ENCODE assay signal across 35 cellular contexts in the genomic region with DNA sequence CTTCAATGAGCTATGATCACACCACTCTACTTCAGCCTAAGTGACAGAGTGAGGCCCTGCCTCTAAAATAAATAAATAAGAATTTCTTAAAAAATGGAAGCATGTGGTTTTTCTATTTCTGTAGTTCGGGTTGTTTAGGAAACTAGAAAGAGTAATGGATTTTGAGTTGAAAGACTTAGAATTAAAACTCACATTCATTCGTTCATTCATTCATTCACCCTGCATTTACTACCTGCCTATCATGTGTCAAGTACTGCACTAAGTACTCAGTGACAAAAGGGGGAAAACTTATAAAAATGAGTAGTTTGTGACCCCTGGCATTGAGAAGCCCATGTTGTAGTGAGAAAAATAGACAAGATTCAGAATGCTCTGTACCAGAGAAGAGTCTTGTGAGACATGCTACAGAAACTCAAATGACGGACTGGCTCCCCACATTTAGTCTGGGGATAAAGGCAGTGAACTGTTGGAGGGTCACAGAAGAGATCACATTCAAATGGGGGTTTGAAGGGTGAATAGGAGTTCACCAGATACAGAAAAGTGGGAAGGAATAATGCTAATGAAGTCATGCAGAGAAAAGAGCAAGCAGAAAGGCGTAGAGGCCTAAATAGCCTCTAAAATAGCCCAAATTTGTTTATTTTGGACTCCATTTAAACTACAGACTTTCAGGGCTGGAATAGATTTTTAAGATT. TPM values are rescaled to one million over a fixed set of nuclear protein-coding genes. Genes with fewer than 3 reads are reported as not detected.
"Had no signal": no experiment of that assay in that cellular context is flagged by ENCODE, and none has a peak within 500 bp of the region (broad histone marks: within the 10 kb centered on the region; RNA-seq: fewer than 3 reads in every experiment).

No MANE protein-coding gene starts in this region.

- DNase-seq: activated CD4-positive, alpha-beta T cell treated with anti-CD3 and anti-CD28 coated beads for 36 hours; activated CD4-positive, alpha-beta T cell treated with anti-CD3 and anti-CD28 coated beads, Interleukin-2, amount 10 ng/mL, durations not matched to agents 7 days and 5 days; activated CD4-positive, alpha-beta T cell treated with anti-CD3 and anti-CD28 coated beads, Interleukin-2, amount 50 U/mL, for 48 hours; activated CD8-positive, alpha-beta memory T cell treated with anti-CD3 and anti-CD28 coated beads, Interleukin-2, amount 50 U/mL, for 4 hours; activated gamma-delta T cell treated with Interleukin-2 at 50 U/mL for 16 hours; activated naive CD4-positive, alpha-beta T cell treated with anti-CD3 and anti-CD28 coated beads for 36 hours; activated T-cell treated with anti-CD3 and anti-CD28 coated beads for 4 hours; activated T-cell treated with anti-CD3 and anti-CD28 coated beads, Interleukin-2, amount 50 U/mL, for 4 hours; adrenal gland; body of pancreas; central memory CD4-positive, alpha-beta T cell; Kasumi-1; KG1; MG63; NCI-H1048; NCI-H1105 treated with DMSO at 0.1 percent for 48 hours; NCI-H1436 treated with DMSO at 0.1 percent for 48 hours; NCI-H1694 treated with DMSO at 0.1 percent for 48 hours; NCI-H2029; NCI-H345; NCI-H526; NCI-H748 treated with DMSO at 0.1 percent for 48 hours; NK-92 treated with Interleukin-12 subunit alpha and Interleukin-12 subunit beta, amount 100 ng/mL, for 24 hours; PC-3; Peyer's patch; RPMI8226 had no signal

- H3K4me1 ChIP-seq: adrenal gland, breast epithelium had no signal

- H3K4me3 Mint-ChIP-seq: activated CD4-positive, alpha-beta T cell treated with anti-CD3 and anti-CD28 coated beads for 36 hours; activated CD4-positive, alpha-beta T cell treated with anti-CD3 and anti-CD28 coated beads, Interleukin-2, amount 10 ng/mL, durations not matched to agents 7 days and 5 days; activated naive CD4-positive, alpha-beta T cell treated with anti-CD3 and anti-CD28 coated beads for 36 hours; activated T-cell treated with anti-CD3 and anti-CD28 coated beads, Interleukin-2, amount 50 U/mL, for 4 hours; activated T-helper 1 cell treated with anti-CD3 and anti-CD28 coated beads, Interleukin-12 subunit alpha, Interleukin-12 subunit beta, Interleukin-2, Interleukin-4 antibody, amounts not matched to agents 30 ng/mL and 10 ng/mL and 1 ng/mL, durations not matched to agents 14 hours and 24 hours and 36 hours; IgD-negative memory B cell; T-helper 1 cell treated with Interleukin-12 subunit alpha and Interleukin-12 subunit beta and Interleukin-4 antibody, amounts not matched to agents 30 μg/mL and 1 μg/mL, for 36 hours; T-helper 2 cell treated with Interferon-gamma antibody and Interleukin-4, amounts not matched to agents 5 μg/mL and 100 μg/mL, for 36 hours had no signal

- H3K36me3 Mint-ChIP-seq: activated naive CD4-positive, alpha-beta T cell treated with anti-CD3 and anti-CD28 coated beads, Interleukin-2, amount 50 U/mL, for 72 hours; IgD-negative memory B cell had no signal

- H3K9me3 Mint-ChIP-seq: activated CD4-positive, alpha-beta T cell treated with anti-CD3 and anti-CD28 coated beads, Interleukin-2, amount 10 ng/mL, durations not matched to agents 7 days and 5 days; activated naive CD4-positive, alpha-beta T cell treated with anti-CD3 and anti-CD28 coated beads for 36 hours; activated naive CD4-positive, alpha-beta T cell treated with anti-CD3 and anti-CD28 coated beads, Interleukin-2, amount 50 U/mL, for 72 hours; activated T-cell treated with anti-CD3 and anti-CD28 coated beads, Interleukin-2, amount 50 U/mL, for 4 hours; activated T-helper 1 cell treated with anti-CD3 and anti-CD28 coated beads, Interleukin-12 subunit alpha, Interleukin-12 subunit beta, Interleukin-2, Interleukin-4 antibody, amounts not matched to agents 30 ng/mL and 10 ng/mL and 1 ng/mL, durations not matched to agents 14 hours and 24 hours and 36 hours; IgD-negative memory B cell; T-helper 1 cell treated with Interleukin-12 subunit alpha and Interleukin-12 subunit beta and Interleukin-4 antibody, amounts not matched to agents 30 μg/mL and 1 μg/mL, for 36 hours; T-helper 2 cell treated with Interferon-gamma antibody and Interleukin-4, amounts not matched to agents 5 μg/mL and 100 μg/mL, for 36 hours had no signal

- H3K4me1 Mint-ChIP-seq: activated CD4-positive, alpha-beta T cell treated with anti-CD3 and anti-CD28 coated beads for 36 hours; activated CD4-positive, alpha-beta T cell treated with anti-CD3 and anti-CD28 coated beads, Interleukin-2, amount 10 ng/mL, durations not matched to agents 7 days and 5 days; IgD-negative memory B cell had no signal

- H3K36me3 ChIP-seq: adrenal gland, breast epithelium, MG63, Peyer's patch had no signal

- H3K27ac Mint-ChIP-seq: activated CD4-positive, alpha-beta T cell treated with anti-CD3 and anti-CD28 coated beads for 36 hours; activated CD4-positive, alpha-beta T cell treated with anti-CD3 and anti-CD28 coated beads, Interleukin-2, amount 10 ng/mL, durations not matched to agents 7 days and 5 days; activated naive CD4-positive, alpha-beta T cell treated with anti-CD3 and anti-CD28 coated beads for 36 hours; activated naive CD4-positive, alpha-beta T cell treated with anti-CD3 and anti-CD28 coated beads, Interleukin-2, amount 50 U/mL, for 72 hours; activated T-helper 1 cell treated with anti-CD3 and anti-CD28 coated beads, Interleukin-12 subunit alpha, Interleukin-12 subunit beta, Interleukin-2, Interleukin-4 antibody, amounts not matched to agents 30 ng/mL and 10 ng/mL and 1 ng/mL, durations not matched to agents 14 hours and 24 hours and 36 hours; IgD-negative memory B cell; T-helper 1 cell treated with Interleukin-12 subunit alpha and Interleukin-12 subunit beta and Interleukin-4 antibody, amounts not matched to agents 30 μg/mL and 1 μg/mL, for 36 hours; T-helper 2 cell treated with Interferon-gamma antibody and Interleukin-4, amounts not matched to agents 5 μg/mL and 100 μg/mL, for 36 hours had no signal

- H3K27me3 ChIP-seq: adrenal gland, body of pancreas, breast epithelium, MG63, Peyer's patch had no signal

- H3K9me3 ChIP-seq: adrenal gland, body of pancreas, breast epithelium, MG63, Peyer's patch had no signal

- FAIRE-seq: astrocyte, TTC549 had no signal

- H3K27me3 Mint-ChIP-seq: activated CD4-positive, alpha-beta T cell treated with anti-CD3 and anti-CD28 coated beads for 36 hours; IgD-negative memory B cell had no signal

- H3K27ac ChIP-seq: adrenal gland, body of pancreas, breast epithelium, Peyer's patch had no signal

- H3K4me3 ChIP-seq: adrenal gland, body of pancreas, breast epithelium, MG63, Peyer's patch had no signal

- ATAC-seq: activated CD4-positive, alpha-beta T cell treated with anti-CD3 and anti-CD28 coated beads for 36 hours; activated naive CD4-positive, alpha-beta T cell treated with anti-CD3 and anti-CD28 coated beads, Interleukin-2, amount 50 U/mL, for 72 hours; activated T-cell treated with anti-CD3 and anti-CD28 coated beads, Interleukin-2, amount 50 U/mL, for 4 hours; body of pancreas; PC-3 had no signal

RNA-seq across cellular contexts. Expression of gene CSRP3, which starts 7.0 kb away (rescaled TPM):
- total RNA-seq: activated CD4-positive, alpha-beta T cell treated with anti-CD3 and anti-CD28 coated beads for 36 hours; activated CD4-positive, alpha-beta T cell treated with anti-CD3 and anti-CD28 coated beads, Interleukin-2, amount 10 ng/mL, durations not matched to agents 7 days and 5 days; activated naive CD4-positive, alpha-beta T cell treated with anti-CD3 and anti-CD28 coated beads for 36 hours; activated naive CD4-positive, alpha-beta T cell treated with anti-CD3 and anti-CD28 coated beads, Interleukin-2, amount 50 U/mL, for 72 hours; activated T-cell treated with anti-CD3 and anti-CD28 coated beads, Interleukin-2, amount 50 U/mL, for 4 hours; activated T-helper 1 cell treated with anti-CD3 and anti-CD28 coated beads, Interleukin-12 subunit alpha, Interleukin-12 subunit beta, Interleukin-2, Interleukin-4 antibody, amounts not matched to agents 30 ng/mL and 10 ng/mL and 1 ng/mL, durations not matched to agents 14 hours and 24 hours and 36 hours; adrenal gland; body of pancreas; breast epithelium; NCI-H460; PC-3; Peyer's patch had no signal
- polyA plus RNA-seq: IgD-negative memory B cell had no signal

RNA-seq across cellular contexts. Expression of gene E2F8, which starts 46.0 kb away (rescaled TPM):
- polyA plus RNA-seq: IgD-negative memory B cell had no signal
